8 cellular contexts compared by ENCODE assay signal in genomic region chr15:72118400-72118978, GRCh38. TPM values are rescaled to one million over a fixed set of nuclear protein-coding genes. Genes with fewer than 3 reads are reported as not detected.
A peak's percentile ranks its signal among the peaks of the same experiment; 100 is the strongest.
DNase-seq lines count a peak whose midpoint lies in the region; ATAC-seq and TF ChIP-seq lines count a peak whose summit lies in the region.

Gene SENP8, plus strand, starts transcription at chr15:72118403. Its CDS starts 21,221 bp downstream, at chr15:72139624.

- DNase-seq in NCI-H345 (lab: John Stamatoyannopoulos, UW) (peak; percentile 86), NCI-H345 treated with DMSO at 0.1 percent for 48 hours (lab: John Stamatoyannopoulos, UW; ENCODE audit: unreplicated experiment) (no peak), H7 (peak; percentile 78), NT2/D1 (ENCODE audit: low read depth, low spot score) (no peak), lung (ENCODE audit: low spot score) (no peak), uterus (no peak)

- H3K9ac ChIP-seq in NT2/D1 (ENCODE audit: insufficient read length, low read depth): peak within 1 kb of the TSS; percentile 96

- peak within 1 kb of the TSS; percentile 99 for H3K27ac ChIP-seq in cingulate gyrus (ENCODE audit: low read depth, low read length)
- H3K27ac ChIP-seq in lung (ENCODE audit: low read depth in 1 of 2, low read length in 1 of 2): peak within 1 kb of the TSS; percentile 96 to 99
- H3K27ac ChIP-seq in uterus: peak within 1 kb of the TSS; percentile 96 to 97

- peak within 1 kb of the TSS; percentile 84 for H3K4me3 ChIP-seq in H7 (ENCODE audit: insufficient read depth, low read depth, low read length)
- H3K4me3 ChIP-seq in NT2/D1 (ENCODE audit: insufficient read length, low read depth): peak within 1 kb of the TSS; percentile 87
- H3K4me3 ChIP-seq in lung: peak within 1 kb of the TSS; percentile 89
- peak within 1 kb of the TSS; percentile 76 to 94 for H3K4me3 ChIP-seq in uterus

- 1% methylated on average over 25 of the region's 25 CpGs for WGBS in lung, 2 donors

- H3K4me1 ChIP-seq in NT2/D1 (ENCODE audit: insufficient read depth, insufficient read length) (no peaks in the 10 kb centered on the region), lung (ENCODE audit: control insufficient read depth in 2 of 2, insufficient read depth in 2 of 2, low read length in 2 of 2) (peaks cover 0 to 18% of the 10 kb centered on the region in 2 donors), uterus (peaks cover 3 to 4% of the 10 kb centered on the region in 2 donors)

- H3K9me3 ChIP-seq in NT2/D1 (ENCODE audit: insufficient read depth, low read length) (no peaks in the 10 kb centered on the region), lung (ENCODE audit: control insufficient read depth in 2 of 2, insufficient read depth in 1 of 2, low read length in 1 of 2) (no peaks in the 10 kb centered on the region), uterus (no peaks in the 10 kb centered on the region)

- TF ChIP-seq POLR2A in uterus (IDR thresholded peaks at IDR 0.05): no peak

- H3K27me3 ChIP-seq in H7 (ENCODE audit: control insufficient read depth, insufficient read depth, low read length) (no peaks in the 10 kb centered on the region), NT2/D1 (ENCODE audit: insufficient read depth, insufficient read length) (no peaks in the 10 kb centered on the region), lung (ENCODE audit: control insufficient read depth, insufficient read depth) (no peaks in the 10 kb centered on the region), uterus (no peaks in the 10 kb centered on the region)

- H3K36me3 ChIP-seq in H7 (replicated peaks; ENCODE audit: control insufficient read depth, insufficient read depth, low read length): no peaks in the 10 kb centered on the region
- no peaks in the 10 kb centered on the region for H3K36me3 ChIP-seq in NT2/D1 (ENCODE audit: insufficient read depth, insufficient read length, low read length)
- no peaks in the 10 kb centered on the region for H3K36me3 ChIP-seq in lung (ENCODE audit: control insufficient read depth in 2 of 2, insufficient read depth in 2 of 2, low read length in 2 of 2)
- H3K36me3 ChIP-seq in uterus: no peaks in the 10 kb centered on the region

- intact Hi-C loops in uterus (cut with DNase I; ENCODE audit: low total_unique reads): no loop called here

- no peak for TF ChIP-seq CTCF in lung (IDR thresholded peaks at IDR 0.05; ENCODE audit: control extremely low read depth, extremely low read depth)
- TF ChIP-seq CTCF in uterus (IDR thresholded peaks at IDR 0.05): no peak

- ATAC-seq in lung (ENCODE audit: insufficient read depth, low FRiP score) (peak; percentile 50), HG03039 (IDR thresholded peaks at IDR 0.05; ENCODE audit: unreplicated experiment) (no peak)

RNA-seq across cellular contexts. Expression of gene SENP8, which starts in this region (rescaled TPM):
- total RNA-seq in H7 (2014; rRNA removed; shearing (Covaris generic)): 2.7 and 4.8 TPM in 2 replicates
- 1 to 10 TPM; 3.5 TPM for total RNA-seq in lung
- polyA plus RNA-seq in lung: 1 to 10 TPM; 1.5 to 1.7 TPM
- 1 to 10 TPM in 3 of 4 donors, under 1 TPM in 1; 0.77 to 5.6 (median 3.5) TPM for total RNA-seq in uterus

Comparison
In these comparisons a context has a peak if more than half of its experiments do, and no peak if none do; other contexts are left out.
1. DNase-seq: peak in NCI-H345 (single experiment) and H7 (single experiment); none in NCI-H345 treated with DMSO at 0.1 percent for 48 hours (single experiment), NT2/D1 (single experiment), lung (single experiment) and uterus (0 of 2).
2. Peak in every context shown above with its lines, with median percentiles within 50 percentile points of each other: H3K4me3 ChIP-seq and H3K27ac ChIP-seq.